ENCODE assay signal across 22 cellular contexts in genomic region chr2:10335046-10335840, GRCh38. TPM values are rescaled to one million over a fixed set of nuclear protein-coding genes. Genes with fewer than 3 reads are reported as not detected.
DNase-seq lines count a peak whose midpoint lies in the region; ATAC-seq, FAIRE-seq and TF ChIP-seq lines count a peak whose summit lies in the region.
"Had no signal": no experiment of that assay in that cellular context is flagged by ENCODE, and none has a peak within 500 bp of the region (broad histone marks: within the 10 kb centered on the region; RNA-seq: fewer than 3 reads in every experiment).

No MANE protein-coding gene starts in this region.

- POLR2A ChIA-PET in A549 (lab: Yijun Ruan, JAX) = no interaction called here
- POLR2A ChIA-PET in CD4-positive, alpha-beta T cell (lab: Charles Lee) = interaction anchor here (11.1 kb wide), 1 partner anchor 29 kb away, joined by 230 read pairs; the partner anchor contains the start of gene HPCAL1
- POLR2A ChIA-PET in naive thymus-derived CD8-positive, alpha-beta T cell (lab: Charles Lee) = interaction anchor here (0.6 to 14.9 kb wide), 3 partner anchors 20 to 29 kb away, joined by 3 to 325 read pairs (median 4); partner anchors contain the start of gene HPCAL1

- no peak overlapping the region for H3K4me3 ChIP-seq in A549
- no peak overlapping the region for H3K4me3 ChIP-seq in gastrocnemius medialis
- no peak overlapping the region for H3K4me3 ChIP-seq in H7 (ENCODE audit: insufficient read depth, low read depth, low read length)
- H3K4me3 ChIP-seq: BLaER1, GM23248, HAP-1 had no signal

- no peaks in the 10 kb centered on the region for H3K27me3 ChIP-seq in CD4-positive, alpha-beta T cell (ENCODE audit: control insufficient read depth, insufficient read depth, low read length)
- H3K27me3 ChIP-seq in gastrocnemius medialis (no peaks in the 10 kb centered on the region), H7 (ENCODE audit: control insufficient read depth, insufficient read depth, low read length) (no peaks in the 10 kb centered on the region)
- H3K27me3 ChIP-seq: BLaER1 had no signal

- no peak overlapping the region for H3K4me3 Mint-ChIP-seq in CD4-positive, alpha-beta T cell
- no peak overlapping the region for H3K4me3 Mint-ChIP-seq in activated naive CD8-positive, alpha-beta T cell treated with anti-CD3 and anti-CD28 coated beads for 36 hours
- peak overlapping the region in 1 of 10 donors; percentile 6 for H3K4me3 Mint-ChIP-seq in naive thymus-derived CD8-positive, alpha-beta T cell
- H3K4me3 Mint-ChIP-seq: CD8-positive, alpha-beta T cell had no signal

- H3K27ac Mint-ChIP-seq in CD4-positive, alpha-beta T cell = peak overlapping the region; percentile 25
- peak overlapping the region; percentile 5 for H3K27ac Mint-ChIP-seq in activated naive CD8-positive, alpha-beta T cell treated with anti-CD3 and anti-CD28 coated beads for 36 hours
- peak overlapping the region in 6 of 10 donors; percentile 14 to 78 (median 30) for H3K27ac Mint-ChIP-seq in naive thymus-derived CD8-positive, alpha-beta T cell
- H3K27ac Mint-ChIP-seq: CD8-positive, alpha-beta T cell; IgD-negative memory B cell had no signal

- no peak for ATAC-seq in A549
- no peak for ATAC-seq in CD4-positive, alpha-beta T cell (ENCODE audit: poor library complexity)
- no peak for ATAC-seq in naive thymus-derived CD8-positive, alpha-beta T cell
- no peak for ATAC-seq in gastrocnemius medialis
- ATAC-seq: CD8-positive, alpha-beta T cell had no signal

- peaks cover 56% of the 10 kb centered on the region for H3K36me3 Mint-ChIP-seq in CD4-positive, alpha-beta T cell (ENCODE audit: low read depth)
- H3K36me3 Mint-ChIP-seq in activated naive CD8-positive, alpha-beta T cell treated with anti-CD3 and anti-CD28 coated beads for 36 hours = peaks cover 44% of the 10 kb centered on the region
- peaks cover 0 to 20% (median 10%) of the 10 kb centered on the region in 3 donors for H3K36me3 Mint-ChIP-seq in naive thymus-derived CD8-positive, alpha-beta T cell

- H3K4me1 Mint-ChIP-seq in CD4-positive, alpha-beta T cell (ENCODE audit: low read depth) = peaks cover 82% of the 10 kb centered on the region
- H3K4me1 Mint-ChIP-seq in activated naive CD8-positive, alpha-beta T cell treated with anti-CD3 and anti-CD28 coated beads for 36 hours = peaks cover 66% of the 10 kb centered on the region
- peaks cover 49 to 92% (median 74%) of the 10 kb centered on the region in 4 donors for H3K4me1 Mint-ChIP-seq in naive thymus-derived CD8-positive, alpha-beta T cell

- no peak for TF ChIP-seq POLR2A in A549 (IDR thresholded peaks at IDR 0.05; ENCODE audit: low read length)
- no peak for TF ChIP-seq POLR2A in gastrocnemius medialis (IDR thresholded peaks at IDR 0.05)

- intact Hi-C loops in CD4-positive, alpha-beta T cell (cut with DNase I, micrococcal nuclease) = no loop called here
- intact Hi-C loops in gastrocnemius medialis (cut with DNase I; ENCODE audit: low total_unique reads) = no loop called here

- no peaks in the 10 kb centered on the region for H3K27me3 Mint-ChIP-seq in CD4-positive, alpha-beta T cell
- H3K27me3 Mint-ChIP-seq in activated naive CD8-positive, alpha-beta T cell treated with anti-CD3 and anti-CD28 coated beads for 36 hours = no peaks in the 10 kb centered on the region
- H3K27me3 Mint-ChIP-seq in naive thymus-derived CD8-positive, alpha-beta T cell = no peaks in the 10 kb centered on the region
- H3K27me3 Mint-ChIP-seq: IgD-negative memory B cell had no signal

- DNase-seq in A549 (ENCODE audit: low read depth in 1 of 2, low spot score in 1 of 2) (no peak), gastrocnemius medialis (no peak), SKM-1 (lab: John Stamatoyannopoulos, UW; ENCODE audit: unreplicated experiment) (no peak), H7 (no peak), AML-193 (lab: John Stamatoyannopoulos, UW) (no peak)
- DNase-seq in CD4-positive, alpha-beta T cell = no peak
- DNase-seq in activated naive CD8-positive, alpha-beta T cell treated with anti-CD3 and anti-CD28 coated beads for 36 hours = no peak
- DNase-seq in naive thymus-derived CD8-positive, alpha-beta T cell = no peak
- DNase-seq: Calu3; CD8-positive, alpha-beta T cell; GM23248; Karpas-422; NCI-H1694; NCI-H446; NCI-H526; RPMI8226; SHP77 had no signal

- in situ Hi-C loops in gastrocnemius medialis (cut with MboI; ENCODE audit: low sequenced_read_pairs in 4 of 4) = no loop called here

- H3K9me3 ChIP-seq in A549 = peaks cover 7% of the 10 kb centered on the region; the same call in 1 of the 3 replicates
- H3K9me3 ChIP-seq in CD4-positive, alpha-beta T cell (ENCODE audit: control insufficient read depth, low read length) = no peaks in the 10 kb centered on the region
- H3K9me3 ChIP-seq in gastrocnemius medialis = no peaks in the 10 kb centered on the region
- H3K9me3 ChIP-seq: HAP-1 had no signal

- TF ChIP-seq EP300 in A549 (IDR thresholded peaks at IDR 0.05) = no peak

- peaks cover 76% of the 10 kb centered on the region for H3K4me1 ChIP-seq in A549
- H3K4me1 ChIP-seq in gastrocnemius medialis = peaks cover 6 to 13% of the 10 kb centered on the region in 2 donors
- H3K4me1 ChIP-seq: HAP-1 had no signal

- H3K36me3 ChIP-seq in gastrocnemius medialis (no peaks in the 10 kb centered on the region), H7 (replicated peaks; ENCODE audit: control insufficient read depth, insufficient read depth, low read length) (no peaks in the 10 kb centered on the region)
- H3K36me3 ChIP-seq: HAP-1 had no signal

- H3K27ac ChIP-seq in A549 (peak overlapping the region; percentile 12 to 13; a peak in 2 of 6 replicates), gastrocnemius medialis (no peak overlapping the region)
- H3K27ac ChIP-seq in CD4-positive, alpha-beta T cell (ENCODE audit: low read depth, low read length) = no peak overlapping the region
- H3K27ac ChIP-seq: BLaER1, GM23248 had no signal

- no peak for TF ChIP-seq RAD21 in A549 (conservative IDR thresholded peaks at IDR 0.05 in 1 of 2, IDR thresholded peaks at IDR 0.05 in 1 of 2)

- TF ChIP-seq CTCF in A549 (IDR thresholded peaks at IDR 0.05) = no peak
- no peak for TF ChIP-seq CTCF in CD4-positive, alpha-beta T cell (IDR thresholded peaks at IDR 0.05)
- no peak for TF ChIP-seq CTCF in gastrocnemius medialis (IDR thresholded peaks at IDR 0.05 in 4 of 5, conservative IDR thresholded peaks at IDR 0.05 in 1 of 5)

- no peaks in the 10 kb centered on the region for H3K9me3 Mint-ChIP-seq in CD4-positive, alpha-beta T cell
- peaks cover 6% of the 10 kb centered on the region for H3K9me3 Mint-ChIP-seq in activated naive CD8-positive, alpha-beta T cell treated with anti-CD3 and anti-CD28 coated beads for 36 hours
- peaks cover 0 to 4% (median 0%) of the 10 kb centered on the region in 9 donors for H3K9me3 Mint-ChIP-seq in naive thymus-derived CD8-positive, alpha-beta T cell

- 95% methylated on average over 9 of the region's 9 CpGs for WGBS in A549 (ENCODE audit: missing lambda C conversion rate)

- CTCF ChIA-PET in A549 (lab: Yijun Ruan, JAX) = interaction anchor here (0.6 to 2.1 kb wide), 4 partner anchors 12 to 325 kb away, joined by 3 to 5 read pairs (median 4); no protein-coding TSS in a partner anchor
- CTCF ChIA-PET in CD4-positive, alpha-beta T cell (lab: Charles Lee) = no interaction called here

- H3K4me2 ChIP-seq in A549 = peak overlapping the region; percentile 36; the same call in 2 of the 3 replicates
- H3K4me2 ChIP-seq: BLaER1 had no signal

- FAIRE-seq in A549 (lab: Jason Lieb, UNC) = no peak
- FAIRE-seq: G401.6, GM12892 had no signal

TF ChIP-seq in A549, 52 proteins besides CTCF, POLR2A, EP300 and RAD21:
- TF ChIP-seq E2F6 (IDR thresholded peaks at IDR 0.05; ENCODE audit: borderline replicate concordance, low read depth) (no peak), NR3C1 (IDR thresholded peaks at IDR 0.05) (no peak), MAFK (IDR thresholded peaks at IDR 0.05; ENCODE audit: partially characterized antibody) (no peak), POLR2AphosphoS2 (conservative IDR thresholded peaks at IDR 0.05; ENCODE audit: low read length) (no peak), ESRRA (IDR thresholded peaks at IDR 0.05; ENCODE audit: borderline replicate concordance, low read length) (no peak), RFX5 (IDR thresholded peaks at IDR 0.05) (no peak)
TF ChIP-seq in A549: peak in this region for 0.

RNA-seq across cellular contexts. Expression of gene HPCAL1, which starts 32.5 kb away (rescaled TPM):
- polyA plus RNA-seq in A549 (2011; rRNA removed) (37.8 and 44.4 TPM in 2 replicates), A549 (2017; fragmentation: RNase III; extraction: RNeasy Plus Mini Kit Qiagen cat#74134 plus additional on column Dnase treatment) (66.4 to 78.8 TPM (median 66.9 TPM) in 3 replicates)
- polyA plus RNA-seq in A549 (2012; cell fraction: cytosol; rRNA removed) = 146 and 175 TPM in 2 replicates
- 151 and 164 TPM in 2 replicates for polyA plus RNA-seq in A549 (2012; cell fraction: nucleus; rRNA removed)
- polyA minus RNA-seq in A549 (2011; rRNA and poly(A)+ RNA removed) = 26.0 and 43.0 TPM in 2 replicates
- 10 to 100 TPM; 24.9 to 27.9 TPM for total RNA-seq in CD4-positive, alpha-beta T cell
- 100 to 1,000 TPM; 100 to 105 TPM for total RNA-seq in activated naive CD8-positive, alpha-beta T cell treated with anti-CD3 and anti-CD28 coated beads for 36 hours
- total RNA-seq in naive thymus-derived CD8-positive, alpha-beta T cell = 10 to 100 TPM; 84.9 to 86.2 TPM
- polyA plus RNA-seq in naive thymus-derived CD8-positive, alpha-beta T cell = 100 to 1,000 TPM in 1 of 3 donors, 10 to 100 TPM in 2; 71.5 to 122 (median 98.2) TPM
- 10 to 100 TPM; 29.0 to 45.5 (median 34.5) TPM for total RNA-seq in gastrocnemius medialis
- total RNA-seq in H7 (2014; rRNA removed; shearing (Covaris generic)) = 21.8 and 22.0 TPM in 2 replicates

Comparison
In these comparisons a context has a peak if more than half of its experiments do, and no peak if none do; other contexts are left out.
1. H3K27ac ChIP-seq: peak in A549 (2 of 2); none in CD4-positive, alpha-beta T cell (single experiment) and gastrocnemius medialis (0 of 4).
2. Peak in every context shown above with its lines, with median percentiles within 50 percentile points of each other: H3K27ac Mint-ChIP-seq.